In the genomic region with DNA sequence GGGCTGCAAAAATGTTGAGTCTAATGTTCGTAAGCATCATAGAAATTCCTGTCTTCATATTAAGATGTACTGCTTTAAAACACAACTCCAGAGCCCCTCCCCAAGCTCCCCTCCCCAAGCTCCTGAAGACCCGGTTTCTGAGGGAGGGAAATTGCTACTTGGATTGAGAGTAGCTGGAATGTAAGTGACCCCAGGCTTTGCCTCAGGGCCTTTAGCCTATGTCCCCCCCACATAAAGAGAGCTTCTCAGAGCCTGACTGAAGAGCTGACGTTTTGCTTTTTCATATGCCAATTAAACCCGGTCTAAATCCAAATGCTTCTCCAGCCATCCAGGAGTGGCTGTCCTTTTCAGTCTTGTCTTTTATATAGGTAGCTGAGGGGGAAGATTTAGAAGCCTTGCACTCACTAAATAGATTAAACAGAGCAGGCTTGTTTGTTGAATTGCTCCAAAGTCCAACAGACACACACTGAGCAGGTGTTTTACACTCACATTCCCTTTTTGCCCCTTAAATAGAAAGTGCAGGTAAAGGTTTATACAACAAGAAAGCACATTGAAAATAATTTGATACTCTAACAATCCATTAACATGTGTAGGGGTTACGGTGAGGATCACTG, we compare ENCODE assay signal across 1 cellular context.
A peak's percentile ranks its signal among the peaks of the same experiment; 100 is the strongest.
TF ChIP-seq lines count a peak whose summit lies in the region.

No MANE protein-coding gene starts in this region.

TF ChIP-seq in liver, 16 proteins besides CTCF, POLR2A, EP300 and RAD21:
- no peak for TF ChIP-seq HNF4G (IDR thresholded peaks at IDR 0.05)
- TF ChIP-seq HNF4A (conservative IDR thresholded peaks at IDR 0.05): peak; percentile 54 to 58
- TF ChIP-seq ZBTB33 (IDR thresholded peaks at IDR 0.05): no peak
- TF ChIP-seq, protein P1, sequence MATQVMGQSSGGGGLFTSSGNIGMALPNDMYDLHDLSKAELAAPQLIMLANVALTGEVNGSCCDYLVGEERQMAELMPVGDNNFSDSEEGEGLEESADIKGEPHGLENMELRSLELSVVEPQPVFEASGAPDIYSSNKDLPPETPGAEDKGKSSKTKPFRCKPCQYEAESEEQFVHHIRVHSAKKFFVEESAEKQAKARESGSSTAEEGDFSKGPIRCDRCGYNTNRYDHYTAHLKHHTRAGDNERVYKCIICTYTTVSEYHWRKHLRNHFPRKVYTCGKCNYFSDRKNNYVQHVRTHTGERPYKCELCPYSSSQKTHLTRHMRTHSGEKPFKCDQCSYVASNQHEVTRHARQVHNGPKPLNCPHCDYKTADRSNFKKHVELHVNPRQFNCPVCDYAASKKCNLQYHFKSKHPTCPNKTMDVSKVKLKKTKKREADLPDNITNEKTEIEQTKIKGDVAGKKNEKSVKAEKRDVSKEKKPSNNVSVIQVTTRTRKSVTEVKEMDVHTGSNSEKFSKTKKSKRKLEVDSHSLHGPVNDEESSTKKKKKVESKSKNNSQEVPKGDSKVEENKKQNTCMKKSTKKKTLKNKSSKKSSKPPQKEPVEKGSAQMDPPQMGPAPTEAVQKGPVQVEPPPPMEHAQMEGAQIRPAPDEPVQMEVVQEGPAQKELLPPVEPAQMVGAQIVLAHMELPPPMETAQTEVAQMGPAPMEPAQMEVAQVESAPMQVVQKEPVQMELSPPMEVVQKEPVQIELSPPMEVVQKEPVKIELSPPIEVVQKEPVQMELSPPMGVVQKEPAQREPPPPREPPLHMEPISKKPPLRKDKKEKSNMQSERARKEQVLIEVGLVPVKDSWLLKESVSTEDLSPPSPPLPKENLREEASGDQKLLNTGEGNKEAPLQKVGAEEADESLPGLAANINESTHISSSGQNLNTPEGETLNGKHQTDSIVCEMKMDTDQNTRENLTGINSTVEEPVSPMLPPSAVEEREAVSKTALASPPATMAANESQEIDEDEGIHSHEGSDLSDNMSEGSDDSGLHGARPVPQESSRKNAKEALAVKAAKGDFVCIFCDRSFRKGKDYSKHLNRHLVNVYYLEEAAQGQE (IDR thresholded peaks at IDR 0.05): no peak
